ENCODE assay signal across 23 cellular contexts in genomic region chr15:39347453-39347852, GRCh38.
A peak's percentile ranks its signal among the peaks of the same experiment; 100 is the strongest.
DNase-seq lines count a peak whose midpoint lies in the region; ATAC-seq, FAIRE-seq and TF ChIP-seq lines count a peak whose summit lies in the region.
"Had no signal": no experiment of that assay in that cellular context is flagged by ENCODE, and none has a peak within 500 bp of the region (broad histone marks: within the 10 kb centered on the region; RNA-seq: fewer than 3 reads in every experiment).

No MANE protein-coding gene starts in this region.

- H3K27ac ChIP-seq in A549 = no peak overlapping the region
- no peak overlapping the region for H3K27ac ChIP-seq in IMR-90 (ENCODE audit: insufficient read depth, low read length)
- H3K27ac ChIP-seq in H1 (ENCODE audit: low read depth, low read length) = no peak overlapping the region
- H3K27ac ChIP-seq in naive thymus-derived CD4-positive, alpha-beta T cell (ENCODE audit: low read depth, low read length) = no peak overlapping the region
- H3K27ac ChIP-seq: BLaER1 treated with 17β-estradiol and CSF1 and Interleukin-3, amounts not matched to agents 10 nM and 100 nM; C4-2B had no signal

- H3K4ac ChIP-seq in IMR-90 (ENCODE audit: low read depth, low read length) (no peak overlapping the region), H1 (replicated peaks; ENCODE audit: insufficient read length, low read depth, low read length) (no peak overlapping the region)

- H3K4me2 ChIP-seq in A549 = no peak overlapping the region
- H3K4me2 ChIP-seq in IMR-90 (ENCODE audit: low read depth, low read length) = no peak overlapping the region
- H3K4me2 ChIP-seq in H1 (ENCODE audit: insufficient read depth in 1 of 2, low read depth in 2 of 2, low read length in 2 of 2) = no peak overlapping the region
- H3K4me2 ChIP-seq: BLaER1 treated with 17β-estradiol and CSF1 and Interleukin-3, amounts not matched to agents 10 nM and 100 nM had no signal

- H2BK15ac ChIP-seq in IMR-90 (ENCODE audit: low read depth, low read length) (no peak overlapping the region), H1 (ENCODE audit: low read length) (no peak overlapping the region)

- no peak overlapping the region for H3K18ac ChIP-seq in IMR-90 (ENCODE audit: low read depth, low read length)
- H3K18ac ChIP-seq in H1 (ENCODE audit: extremely low read depth, low read length) = no peak overlapping the region

- H3K79me1 ChIP-seq in IMR-90 (ENCODE audit: low read depth in 1 of 2, low read length in 2 of 2) (no peaks in the 10 kb centered on the region), H1 (ENCODE audit: low read depth, low read length) (no peaks in the 10 kb centered on the region)

- 76% methylated on average over 1 of the region's 1 CpG for WGBS in A549 (ENCODE audit: missing lambda C conversion rate)
- WGBS in IMR-90 (ENCODE audit: extremely low coverage in 2 of 2, insufficient read length in 1 of 2), 2 experiments = no CpG with 5 or more reads among the region's 1 CpG
- 96% methylated on average over 1 of the region's 1 CpG; no CpG with 5 or more reads in 1 of the 2 experiments for WGBS in H1 (ENCODE audit: extremely low coverage in 1 of 2, insufficient coverage in 1 of 2, insufficient read length in 1 of 2, insufficient replicate concordance in 2 of 2, low coverage in 1 of 2, low lambda C conversion rate in 2 of 2, missing lambda C conversion rate in 1 of 2), 2 experiments

- H3K36me3 Mint-ChIP-seq in naive thymus-derived CD4-positive, alpha-beta T cell = no peaks in the 10 kb centered on the region
- H3K36me3 Mint-ChIP-seq: CD8-positive, alpha-beta T cell had no signal

- no peaks in the 10 kb centered on the region for H3K36me3 ChIP-seq in IMR-90 (ENCODE audit: control insufficient read depth, insufficient read depth, low read length)
- H3K36me3 ChIP-seq in adipocyte (ENCODE audit: control insufficient read depth, insufficient read depth, low read length, severe bottlenecking) = no peaks in the 10 kb centered on the region
- H3K36me3 ChIP-seq in H1 (ENCODE audit: control insufficient read depth in 2 of 4, insufficient read depth in 4 of 4, low read length in 3 of 4) = no peaks in the 10 kb centered on the region; a peak in 1 of 8 replicates
- H3K36me3 ChIP-seq in naive thymus-derived CD4-positive, alpha-beta T cell (ENCODE audit: control insufficient read depth in 2 of 3, insufficient read depth in 3 of 3, low read length in 3 of 3) = no peaks in the 10 kb centered on the region
- H3K36me3 ChIP-seq: BLaER1 treated with 17β-estradiol and CSF1 and Interleukin-3, amounts not matched to agents 10 nM and 100 nM had no signal

- H4K8ac ChIP-seq in IMR-90 (ENCODE audit: low read depth in 2 of 2, low read length in 2 of 2) (no peak overlapping the region), H1 (ENCODE audit: extremely low read depth, insufficient read depth, low read length) (no peak overlapping the region)

- no peaks in the 10 kb centered on the region for H3K9me1 ChIP-seq in IMR-90 (ENCODE audit: insufficient read depth, low read length)

- H3K9me3 Mint-ChIP-seq in naive thymus-derived CD4-positive, alpha-beta T cell = peaks cover 0 to 9% (median 0%) of the 10 kb centered on the region in 11 donors
- H3K9me3 Mint-ChIP-seq: CD4-positive, alpha-beta T cell had no signal

- TF ChIP-seq RAD21 in A549 (conservative IDR thresholded peaks at IDR 0.05 in 1 of 2, IDR thresholded peaks at IDR 0.05 in 1 of 2) = no peak
- no peak for TF ChIP-seq RAD21 in IMR-90 (IDR thresholded peaks at IDR 0.05; ENCODE audit: low read length)
- TF ChIP-seq RAD21 in H1 (IDR thresholded peaks at IDR 0.05 in 1 of 2, conservative IDR thresholded peaks at IDR 0.05 in 1 of 2; ENCODE audit: low read depth in 2 of 2, low read length in 2 of 2) = no peak

- H2BK5ac ChIP-seq in IMR-90 (ENCODE audit: low read depth, low read length, poor library complexity, severe bottlenecking) (no peak overlapping the region), H1 (ENCODE audit: low read depth, low read length) (no peak overlapping the region)

- dilution Hi-C loops in IMR-90 (cut with HindIII; ENCODE audit: low sequenced_read_pairs, unreplicated experiment) = no loop called here

- no peak overlapping the region for H2BK20ac ChIP-seq in IMR-90 (ENCODE audit: low read depth, low read length)
- no peak overlapping the region for H2BK20ac ChIP-seq in H1 (ENCODE audit: low read length)

- H4K20me1 ChIP-seq in IMR-90 (ENCODE audit: insufficient read depth, low read length) (no peaks in the 10 kb centered on the region), H1 (replicated peaks in 1 of 2; ENCODE audit: control insufficient read depth in 1 of 2, insufficient read depth in 2 of 2, low read length in 2 of 2) (no peaks in the 10 kb centered on the region)
- H4K20me1 ChIP-seq: BLaER1 treated with 17β-estradiol and CSF1 and Interleukin-3, amounts not matched to agents 10 nM and 100 nM had no signal

- no peaks in the 10 kb centered on the region for H3K23me2 ChIP-seq in H1 (ENCODE audit: low read depth, low read length)

- no peaks in the 10 kb centered on the region for H3K27me3 ChIP-seq in IMR-90 (ENCODE audit: control insufficient read depth, insufficient read depth, low read length)
- H3K27me3 ChIP-seq in adipocyte (replicated peaks; ENCODE audit: control insufficient read depth, insufficient read depth, low read length) = no peaks in the 10 kb centered on the region
- H3K27me3 ChIP-seq in H1 (replicated peaks in 1 of 4; ENCODE audit: control insufficient read depth in 3 of 4, extremely low read depth in 1 of 4, insufficient read depth in 3 of 4, low read length in 3 of 4) = no peaks in the 10 kb centered on the region
- no peaks in the 10 kb centered on the region for H3K27me3 ChIP-seq in naive thymus-derived CD4-positive, alpha-beta T cell (ENCODE audit: control insufficient read depth in 2 of 2, insufficient read depth in 2 of 2, low read length in 2 of 2)
- H3K27me3 ChIP-seq: BLaER1 treated with 17β-estradiol and CSF1 and Interleukin-3, amounts not matched to agents 10 nM and 100 nM had no signal

- H2AFZ ChIP-seq in IMR-90 (replicated peaks; ENCODE audit: low read length, poor library complexity) (no peak overlapping the region), H1 (ENCODE audit: low read length) (no peak overlapping the region)

- H3K9ac ChIP-seq in IMR-90 (ENCODE audit: low read depth, low read length) = no peak overlapping the region
- no peak overlapping the region for H3K9ac ChIP-seq in adipocyte (ENCODE audit: low read length)
- H3K9ac ChIP-seq in H1 (replicated peaks in 1 of 4; ENCODE audit: extremely low read depth in 1 of 4, low read depth in 3 of 4, low read length in 3 of 4) = no peak overlapping the region
- H3K9ac ChIP-seq: BLaER1 treated with 17β-estradiol and CSF1 and Interleukin-3, amounts not matched to agents 10 nM and 100 nM had no signal

- DNase-seq in A549 (ENCODE audit: low read depth in 1 of 2, low spot score in 1 of 2) = no peak
- DNase-seq in IMR-90 = no peak
- peak; percentile 32 for DNase-seq in adipocyte (ENCODE audit: low read depth)
- DNase-seq in H1 (ENCODE audit: low read depth in 1 of 2, low spot score in 2 of 2) = no peak
- no peak for DNase-seq in RCC 7860 (ENCODE audit: low spot score)
- no peak for DNase-seq in occipital lobe (lab: John Stamatoyannopoulos, UW)
- no peak for DNase-seq in naive thymus-derived CD4-positive, alpha-beta T cell
- DNase-seq: 8988T; AML-193; Caco-2; Calu3; CD4-positive, alpha-beta T cell; CD8-positive, alpha-beta T cell; DMS79 treated with DMSO at 0.1 percent for 48 hours; GF-D8 had no signal

- H3K23ac ChIP-seq in IMR-90 (ENCODE audit: low read depth, low read length) (no peak overlapping the region), H1 (ENCODE audit: insufficient read length) (no peak overlapping the region)

- TF ChIP-seq EP300 in A549 (IDR thresholded peaks at IDR 0.05) (no peak), H1 (IDR thresholded peaks at IDR 0.05; ENCODE audit: borderline replicate concordance in 1 of 2, low read depth in 2 of 2, low read length in 2 of 2) (no peak)

- no TSS peak for BruUV-seq in IMR-90 (replicated peaks; lab: Mats Ljungman, UMichigan)

- no peaks in the 10 kb centered on the region for H3K79me2 ChIP-seq in H1 (ENCODE audit: control insufficient read depth in 1 of 2, insufficient read depth in 2 of 2, low read length in 2 of 2)

- no peak for TF ChIP-seq CTCF in A549 (IDR thresholded peaks at IDR 0.05)
- no peak for TF ChIP-seq CTCF in IMR-90 (conservative IDR thresholded peaks at IDR 0.05; ENCODE audit: low read depth, low read length)
- no peak for TF ChIP-seq CTCF in H1 (IDR thresholded peaks at IDR 0.05; ENCODE audit: control extremely low read depth in 1 of 3, insufficient read depth in 1 of 3, low read depth in 1 of 3, low read length in 3 of 3)

- H3K4me1 ChIP-seq in A549 (no peaks in the 10 kb centered on the region), IMR-90 (ENCODE audit: control insufficient read depth, insufficient read depth, low read length) (no peaks in the 10 kb centered on the region), adipocyte (ENCODE audit: control insufficient read depth, insufficient read depth, low read length) (peaks cover 15% of the 10 kb centered on the region), H1 (replicated peaks in 1 of 4; ENCODE audit: control insufficient read depth in 3 of 4, insufficient read depth in 4 of 4, low read length in 3 of 4) (peaks cover 0 to 2% (median 0%) of the 10 kb centered on the region in 4 experiments; a peak in 1 of 7 replicates)
- no peaks in the 10 kb centered on the region for H3K4me1 ChIP-seq in naive thymus-derived CD4-positive, alpha-beta T cell (ENCODE audit: control insufficient read depth in 2 of 2, insufficient read depth in 2 of 2, low read length in 2 of 2)
- H3K4me1 ChIP-seq: BLaER1 treated with 17β-estradiol and CSF1 and Interleukin-3, amounts not matched to agents 10 nM and 100 nM had no signal

- in situ Hi-C loops in IMR-90 (cut with MboI; ENCODE audit: low sequenced_read_pairs) = no loop called here

- CTCF ChIA-PET in A549 (lab: Yijun Ruan, JAX) = no interaction called here
- CTCF ChIA-PET in IMR-90 (lab: Yijun Ruan, JAX) = no interaction called here
- CTCF ChIA-PET in H1 (lab: Charles Lee; ENCODE audit: partially characterized antibody) = interaction anchor here (0.7 to 1.5 kb wide), 2 partner anchors 17 to 22 kb away, joined by 3 to 4 read pairs; no protein-coding TSS in a partner anchor
- CTCF ChIA-PET in naive thymus-derived CD4-positive, alpha-beta T cell (lab: Charles Lee) = no interaction called here

- H3K4me3 ChIP-seq in A549 = no peak overlapping the region
- H3K4me3 ChIP-seq in IMR-90 (ENCODE audit: insufficient read depth, low read depth, low read length) = no peak overlapping the region
- H3K4me3 ChIP-seq in adipocyte (ENCODE audit: low read length) = no peak overlapping the region
- no peak overlapping the region for H3K4me3 ChIP-seq in H1 (ENCODE audit: extremely low read depth in 1 of 4, insufficient read depth in 2 of 4, low read depth in 3 of 4, low read length in 4 of 4)
- H3K4me3 ChIP-seq in naive thymus-derived CD4-positive, alpha-beta T cell (ENCODE audit: low read length) = no peak overlapping the region
- H3K4me3 ChIP-seq: BLaER1 treated with 17β-estradiol and CSF1 and Interleukin-3, amounts not matched to agents 10 nM and 100 nM had no signal

- H3K4me3 Mint-ChIP-seq in naive thymus-derived CD4-positive, alpha-beta T cell = no peak overlapping the region
- H3K4me3 Mint-ChIP-seq: B cell; CD4-positive, alpha-beta T cell; CD8-positive, alpha-beta T cell had no signal

- H3K27me3 Mint-ChIP-seq in naive thymus-derived CD4-positive, alpha-beta T cell = peaks cover 0 to 11% (median 5%) of the 10 kb centered on the region in 5 donors
- H3K27me3 Mint-ChIP-seq: B cell; CD4-positive, alpha-beta T cell had no signal

- no peak overlapping the region for H3K14ac ChIP-seq in IMR-90 (replicated peaks; ENCODE audit: low read depth, low read length)
- no peak overlapping the region for H3K14ac ChIP-seq in H1 (ENCODE audit: insufficient read length)

- ATAC-seq in A549 (no peak), IMR-90 (ENCODE audit: low read depth) (no peak), GM18520 (IDR thresholded peaks at IDR 0.05; ENCODE audit: unreplicated experiment) (no peak)
- no peak for ATAC-seq in naive thymus-derived CD4-positive, alpha-beta T cell
- ATAC-seq: CD8-positive, alpha-beta T cell had no signal

- no peaks in the 10 kb centered on the region for H3K4me1 Mint-ChIP-seq in naive thymus-derived CD4-positive, alpha-beta T cell
- H3K4me1 Mint-ChIP-seq: B cell had no signal

- H3K56ac ChIP-seq in IMR-90 (ENCODE audit: extremely low read depth, insufficient read depth, low read length) (no peak overlapping the region), H1 (replicated peaks; ENCODE audit: insufficient read length, low read depth, low read length) (no peak overlapping the region)

- H2BK12ac ChIP-seq in H1 (ENCODE audit: low read depth, low read length) = no peak overlapping the region

- no peak overlapping the region for H2AK5ac ChIP-seq in IMR-90 (ENCODE audit: low read depth, low read length)
- H2AK5ac ChIP-seq in H1 (ENCODE audit: low read depth, low read length) = no peak overlapping the region

- no peak overlapping the region for H2AK9ac ChIP-seq in IMR-90 (replicated peaks; ENCODE audit: low read depth, low read length, poor library complexity)

- POLR2A ChIA-PET in A549 (lab: Yijun Ruan, JAX) (no interaction called here), IMR-90 (lab: Charles Lee; ENCODE audit: unreplicated experiment) (no interaction called here), H1 (lab: Charles Lee; ENCODE audit: partially characterized antibody) (no interaction called here)
- POLR2A ChIA-PET in naive thymus-derived CD4-positive, alpha-beta T cell (lab: Charles Lee) = no interaction called here

- H3K9me3 ChIP-seq in A549 (0 out of 3 replicates have a peak, but pooled peaks cover 4% of the 10 kb centered on the region), IMR-90 (ENCODE audit: control insufficient read depth, insufficient read depth, low read length) (no peaks in the 10 kb centered on the region; the same call in none of the 2 replicates), adipocyte (ENCODE audit: control insufficient read depth, low read length) (peaks cover 11% of the 10 kb centered on the region), H1 (ENCODE audit: insufficient read depth in 2 of 2, low read depth in 1 of 2, low read length in 1 of 2) (peaks cover 4 to 11% of the 10 kb centered on the region in 2 experiments; a peak in 2 of 4 replicates)
- no peaks in the 10 kb centered on the region for H3K9me3 ChIP-seq in naive thymus-derived CD4-positive, alpha-beta T cell (ENCODE audit: control insufficient read depth in 2 of 3, low read length in 3 of 3)

- H4K5ac ChIP-seq in IMR-90 (ENCODE audit: low read depth, low read length) = no peak overlapping the region
- H4K5ac ChIP-seq in H1 (ENCODE audit: insufficient read length, low read depth, low read length) = no peak overlapping the region

- TF ChIP-seq POLR2A in A549 (IDR thresholded peaks at IDR 0.05; ENCODE audit: low read length) = no peak
- no peak for TF ChIP-seq POLR2A in IMR-90 (IDR thresholded peaks at IDR 0.05; ENCODE audit: low read depth, low read length)
- no peak for TF ChIP-seq POLR2A in H1 (IDR thresholded peaks at IDR 0.05; ENCODE audit: control extremely low read depth in 1 of 2, low read depth in 2 of 2, low read length in 2 of 2)

- H4K91ac ChIP-seq in IMR-90 (ENCODE audit: insufficient read depth, low read depth, low read length) = no peak overlapping the region
- no peak overlapping the region for H4K91ac ChIP-seq in H1 (replicated peaks; ENCODE audit: insufficient read length, low read length)

- H2BK120ac ChIP-seq in IMR-90 (ENCODE audit: low read depth, low read length) (no peak overlapping the region), H1 (replicated peaks; ENCODE audit: low read depth, low read length) (no peak overlapping the region)

- FAIRE-seq in A549 (lab: Jason Lieb, UNC) (no peak), H1 (lab: Jason Lieb, UNC) (no peak), RCC 7860 (lab: Jason Lieb, UNC) (no peak)
- FAIRE-seq: A204.1, D721Med, G401.6, GM12891 had no signal

- H3K27ac Mint-ChIP-seq in naive thymus-derived CD4-positive, alpha-beta T cell = no peak overlapping the region
- H3K27ac Mint-ChIP-seq: B cell; CD4-positive, alpha-beta T cell; CD8-positive, alpha-beta T cell had no signal

- intact Hi-C loops in IMR-90 (cut with micrococcal nuclease) = loop anchor here (1.0 kb wide), 1 partner anchor 10 kb away; no protein-coding TSS in a partner anchor
- intact Hi-C loops in naive thymus-derived CD4-positive, alpha-beta T cell (cut with micrococcal nuclease) = no loop called here

Comparison
In these comparisons a context has a peak if more than half of its experiments do, and no peak if none do; other contexts are left out.
1. Of the 18 proteins assayed by ChIP-seq in both H1 and A549: peak only in H1: none; only in A549: none; in both: CEBPB; in neither: 17.